Comparison of ENCODE assay signal across 18 cellular contexts in the genomic region with DNA sequence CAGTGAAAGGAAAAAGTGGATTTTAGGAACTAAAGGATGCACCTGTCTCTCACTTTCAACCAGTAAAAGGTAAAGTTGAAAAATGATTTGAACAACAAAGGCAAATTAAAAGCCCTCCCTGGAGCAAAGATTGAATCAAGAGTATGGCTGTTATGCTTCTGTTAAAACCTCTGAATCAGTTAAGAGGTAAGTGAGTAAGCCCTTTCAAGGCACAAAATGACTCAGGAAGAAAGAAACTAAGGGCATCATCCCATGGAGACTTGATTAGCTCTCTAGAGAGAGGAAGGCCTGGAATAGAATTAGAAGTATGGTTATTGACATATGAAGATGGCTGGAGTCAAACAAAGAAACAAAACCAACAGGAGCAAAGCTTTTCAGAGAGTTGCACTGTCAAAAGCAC.
DNase-seq lines count a peak whose midpoint lies in the region; ATAC-seq and TF ChIP-seq lines count a peak whose summit lies in the region.
"Had no signal": no experiment of that assay in that cellular context is flagged by ENCODE, and none has a peak within 500 bp of the region (broad histone marks: within the 10 kb centered on the region; RNA-seq: fewer than 3 reads in every experiment).

No MANE protein-coding gene starts in this region.

- TF ChIP-seq CTCF in MM.1S (IDR thresholded peaks at IDR 0.05; ENCODE audit: low read length) (no peak), foreskin keratinocyte (conservative IDR thresholded peaks at IDR 0.05) (no peak), osteoblast (IDR thresholded peaks at IDR 0.05; ENCODE audit: extremely low read depth, low read depth, low read length) (no peak), spleen (IDR thresholded peaks at IDR 0.05 in 8 of 11, conservative IDR thresholded peaks at IDR 0.05 in 3 of 11) (no peak)

- H3K4me3 ChIP-seq in MM.1S (ENCODE audit: low read length) (no peak overlapping the region), osteoblast (ENCODE audit: insufficient read depth, low read length) (no peak overlapping the region), spleen (no peak overlapping the region)
- H3K4me3 ChIP-seq: A549, GM23338 had no signal

- DNase-seq in MM.1S (peak; percentile 29), OCI-M1 (lab: John Stamatoyannopoulos, UW) (peak; percentile 3), foreskin keratinocyte (no peak), osteoblast (ENCODE audit: insufficient read length, low spot score, missing footprints) (no peak), cerebellar cortex (ENCODE audit: low spot score) (no peak), spleen (no peak), NCI-H1048 (lab: John Stamatoyannopoulos, UW) (no peak)
- DNase-seq in stimulated activated naive CD8-positive, alpha-beta T cell treated with anti-CD3 and anti-CD28 coated beads, Interleukin-15, Interleukin-2, amounts not matched to agents 100 U/mL and 50 U/mL, for 24 hours = no peak
- DNase-seq: BE2C; CD4-positive, alpha-beta memory T cell; DMS153; DMS79 treated with DMSO at 0.1 percent for 48 hours; EL; H7; IMR-90 had no signal

- H2AFZ ChIP-seq in MM.1S (ENCODE audit: low read length) (no peak overlapping the region), osteoblast (ENCODE audit: low read length) (peak overlapping the region; percentile 24)
- H2AFZ ChIP-seq: GM23338 had no signal

- H3K36me3 ChIP-seq in MM.1S (replicated peaks; ENCODE audit: insufficient read depth, low read length) (no peaks in the 10 kb centered on the region), osteoblast (ENCODE audit: insufficient read depth, low read length) (no peaks in the 10 kb centered on the region), spleen (no peaks in the 10 kb centered on the region)
- H3K36me3 ChIP-seq: BE2C had no signal

- no peaks in the 10 kb centered on the region for H3K9me3 ChIP-seq in MM.1S (replicated peaks; ENCODE audit: insufficient read depth, low read length)
- no peaks in the 10 kb centered on the region for H3K9me3 ChIP-seq in osteoblast (ENCODE audit: low read depth, low read length)
- no peaks in the 10 kb centered on the region for H3K9me3 ChIP-seq in spleen
- H3K9me3 ChIP-seq: A549, BE2C had no signal

- no peaks in the 10 kb centered on the region for H3K9me2 ChIP-seq in MM.1S (replicated peaks; ENCODE audit: insufficient read depth, low read length)

- TF ChIP-seq POLR2A in spleen (IDR thresholded peaks at IDR 0.05) = no peak

- H3K79me2 ChIP-seq in MM.1S (ENCODE audit: low read length) (no peaks in the 10 kb centered on the region), osteoblast (ENCODE audit: insufficient read depth, low read length) (no peaks in the 10 kb centered on the region)

- H3K27me3 ChIP-seq in MM.1S (replicated peaks; ENCODE audit: insufficient read depth, low read length) (no peaks in the 10 kb centered on the region), foreskin keratinocyte (no peaks in the 10 kb centered on the region), osteoblast (ENCODE audit: insufficient read depth, low read length) (no peaks in the 10 kb centered on the region), spleen (replicated peaks in 1 of 7) (no peaks in the 10 kb centered on the region)
- H3K27me3 ChIP-seq: BE2C had no signal

- intact Hi-C loops in spleen (cut with DNase I; ENCODE audit: low total_unique reads) = no loop called here

- no peak overlapping the region for H3K9ac ChIP-seq in MM.1S (ENCODE audit: low read length)

- no peak overlapping the region for H3K27ac ChIP-seq in MM.1S (ENCODE audit: low read length)
- H3K27ac ChIP-seq in foreskin keratinocyte = no peak overlapping the region
- H3K27ac ChIP-seq in osteoblast (ENCODE audit: low read depth, low read length) = no peak overlapping the region
- no peak overlapping the region for H3K27ac ChIP-seq in spleen
- H3K27ac ChIP-seq: A549, C4-2B had no signal

- H3F3A ChIP-seq in MM.1S (ENCODE audit: insufficient read depth, low read length) = no peaks in the 10 kb centered on the region

- H3K4me1 ChIP-seq in MM.1S (ENCODE audit: low read length) (no peaks in the 10 kb centered on the region), foreskin keratinocyte (no peaks in the 10 kb centered on the region), osteoblast (ENCODE audit: insufficient read depth, low read length) (peaks cover 6% of the 10 kb centered on the region), spleen (no peaks in the 10 kb centered on the region)
- H3K4me1 ChIP-seq: A549, BE2C had no signal

- H3K4me2 ChIP-seq in MM.1S (ENCODE audit: low read depth, low read length) = no peak overlapping the region
- no peak overlapping the region for H3K4me2 ChIP-seq in osteoblast (ENCODE audit: insufficient read depth, low read length)
- H3K4me2 ChIP-seq: A549, GM23338 had no signal

- peak; percentile 35 for ATAC-seq in foreskin keratinocyte
- no peak for ATAC-seq in stimulated activated naive CD8-positive, alpha-beta T cell treated with anti-CD3 and anti-CD28 coated beads, Interleukin-15, Interleukin-2, amounts not matched to agents 100 U/mL and 50 U/mL, for 24 hours
- ATAC-seq: A549, GM23338 had no signal

- no peaks in the 10 kb centered on the region for H4K20me1 ChIP-seq in MM.1S (ENCODE audit: insufficient read depth, low read length)
- no peaks in the 10 kb centered on the region for H4K20me1 ChIP-seq in osteoblast (ENCODE audit: insufficient read depth, low read length)

Comparison
In these comparisons a context has a peak if more than half of its experiments do, and no peak if none do; other contexts are left out.
1. DNase-seq: peak in MM.1S (single experiment) and OCI-M1 (single experiment); none in foreskin keratinocyte (0 of 2), osteoblast (single experiment), stimulated activated naive CD8-positive, alpha-beta T cell treated with anti-CD3 and anti-CD28 coated beads, Interleukin-15, Interleukin-2, amounts not matched to agents 100 U/mL and 50 U/mL, for 24 hours (single experiment), cerebellar cortex (single experiment), spleen (single experiment) and NCI-H1048 (single experiment).